10 cellular contexts compared by ENCODE assay signal in genomic region chr21:29175408-29176147, GRCh38. TPM values are rescaled to one million over a fixed set of nuclear protein-coding genes. Genes with fewer than 3 reads are reported as not detected.
DNase-seq lines count a peak whose midpoint lies in the region; ATAC-seq and TF ChIP-seq lines count a peak whose summit lies in the region.
"Had no signal": no experiment of that assay in that cellular context is flagged by ENCODE, and none has a peak within 500 bp of the region (broad histone marks: within the 10 kb centered on the region; RNA-seq: fewer than 3 reads in every experiment).

No MANE protein-coding gene starts in this region.

- H3K9me3 Mint-ChIP-seq in T-helper 2 cell treated with Interferon-gamma antibody and Interleukin-4, amounts not matched to agents 5 μg/mL and 100 μg/mL, for 36 hours: peaks cover 6% of the 10 kb centered on the region

- no peaks in the 10 kb centered on the region for H3K27me3 Mint-ChIP-seq in T-helper 2 cell treated with Interferon-gamma antibody and Interleukin-4, amounts not matched to agents 5 μg/mL and 100 μg/mL, for 36 hours (ENCODE audit: low read depth)

- no peaks in the 10 kb centered on the region for H3K9me2 ChIP-seq in PC-3 (replicated peaks; ENCODE audit: low read length)

- DNase-seq in PC-3 (peak; percentile 40), fibroblast of the conjunctiva (ENCODE audit: low read depth) (peak; percentile 81), sciatic nerve (ENCODE audit: low spot score) (no peak), Peyer's patch (no peak), posterior vena cava (ENCODE audit: low spot score) (no peak)
- no peak for DNase-seq in T-helper 2 cell treated with Interferon-gamma antibody and Interleukin-4, amounts not matched to agents 5 μg/mL and 100 μg/mL, for 36 hours (ENCODE audit: low spot score)
- DNase-seq: NCI-H1694 treated with DMSO at 0.1 percent for 48 hours had no signal

- H3K9ac ChIP-seq in PC-3 (ENCODE audit: low read length): no peak overlapping the region

- H3K27ac Mint-ChIP-seq in T-helper 2 cell treated with Interferon-gamma antibody and Interleukin-4, amounts not matched to agents 5 μg/mL and 100 μg/mL, for 36 hours: no peak overlapping the region

- H3K27ac ChIP-seq in PC-3 (ENCODE audit: low read length): no peak overlapping the region
- H3K27ac ChIP-seq in Peyer's patch: peak overlapping the region in 2 of 4 donors; percentile 11 to 46

- H3K4me1 ChIP-seq in PC-3 (ENCODE audit: insufficient read depth, low read length): peaks cover 19% of the 10 kb centered on the region
- H3K4me1 ChIP-seq in Peyer's patch: peaks cover 0 to 8% (median 0%) of the 10 kb centered on the region in 4 donors

- no peak for TF ChIP-seq CTCF in PC-3 (conservative IDR thresholded peaks at IDR 0.05; ENCODE audit: low read depth, low read length)
- TF ChIP-seq CTCF in Peyer's patch (IDR thresholded peaks at IDR 0.05): no peak

- peak overlapping the region; percentile 62 for H3K4me2 ChIP-seq in PC-3 (ENCODE audit: low read length)

- no peaks in the 10 kb centered on the region for H3F3A ChIP-seq in PC-3 (ENCODE audit: low read length, unreplicated experiment)

- intact Hi-C loops in PC-3 (cut with micrococcal nuclease): loop anchor here (2.0 kb wide), 1 partner anchor 21 kb away; no protein-coding TSS in a partner anchor
- intact Hi-C loops in sciatic nerve (cut with DNase I): no loop called here
- intact Hi-C loops in posterior vena cava (cut with DNase I): no loop called here

- no peaks in the 10 kb centered on the region for H3K79me2 ChIP-seq in PC-3 (ENCODE audit: low read length)

- ATAC-seq in GM19351 (IDR thresholded peaks at IDR 0.05; ENCODE audit: unreplicated experiment): peak; percentile 41
- peak; percentile 52 for ATAC-seq in PC-3
- peak; percentile 60 for ATAC-seq in sciatic nerve
- ATAC-seq in HG03039 (IDR thresholded peaks at IDR 0.05; ENCODE audit: unreplicated experiment): no peak

- no peak overlapping the region for H3K4me3 ChIP-seq in PC-3 (ENCODE audit: low read length)
- H3K4me3 ChIP-seq in Peyer's patch: no peak overlapping the region
- H3K4me3 ChIP-seq: breast epithelium had no signal

- CTCF ChIA-PET in PC-3 (lab: Charles Lee): no interaction called here

- H3K9me3 ChIP-seq in PC-3 (ENCODE audit: low read length) (no peaks in the 10 kb centered on the region), Peyer's patch (no peaks in the 10 kb centered on the region)
- H3K9me3 ChIP-seq: breast epithelium had no signal

- no peaks in the 10 kb centered on the region for H4K20me1 ChIP-seq in PC-3 (ENCODE audit: low read length)

- no peaks in the 10 kb centered on the region for H3K27me3 ChIP-seq in PC-3 (ENCODE audit: low read length)
- H3K27me3 ChIP-seq in Peyer's patch: no peaks in the 10 kb centered on the region
- H3K27me3 ChIP-seq: breast epithelium had no signal

- H3K36me3 ChIP-seq in PC-3 (ENCODE audit: low read depth, low read length) (no peaks in the 10 kb centered on the region), Peyer's patch (no peaks in the 10 kb centered on the region)
- H3K36me3 ChIP-seq: breast epithelium had no signal

- H3K36me3 Mint-ChIP-seq in T-helper 2 cell treated with Interferon-gamma antibody and Interleukin-4, amounts not matched to agents 5 μg/mL and 100 μg/mL, for 36 hours (ENCODE audit: low read depth): peaks cover 4% of the 10 kb centered on the region

- BruUV-seq in PC-3 (replicated peaks; lab: Mats Ljungman, UMichigan): no TSS peak

- H3K4me3 Mint-ChIP-seq in T-helper 2 cell treated with Interferon-gamma antibody and Interleukin-4, amounts not matched to agents 5 μg/mL and 100 μg/mL, for 36 hours: no peak overlapping the region

- no peak overlapping the region for H2AFZ ChIP-seq in PC-3 (ENCODE audit: low read length)

- TF ChIP-seq POLR2A in Peyer's patch (IDR thresholded peaks at IDR 0.05): no peak

- POLR2A ChIA-PET in PC-3 (lab: Charles Lee; ENCODE audit: unreplicated experiment): no interaction called here

- H3K4me1 Mint-ChIP-seq in T-helper 2 cell treated with Interferon-gamma antibody and Interleukin-4, amounts not matched to agents 5 μg/mL and 100 μg/mL, for 36 hours (ENCODE audit: low read depth): peaks cover 6% of the 10 kb centered on the region

RNA-seq across cellular contexts. Expression of gene MAP3K7CL, which starts 45.1 kb away (rescaled TPM):
- total RNA-seq in PC-3 (2014; rRNA removed) (0.46 and 1.3 TPM in 2 replicates), sciatic nerve (5.7 TPM), Peyer's patch (10 to 100 TPM in 1 of 4 donors, 1 to 10 TPM in 3; 4.9 to 17.3 (median 6.6) TPM), posterior vena cava (10 to 100 TPM; 17.1 to 58.0 TPM)

Comparison
In these comparisons a context has a peak if more than half of its experiments do, and no peak if none do; other contexts are left out.
1. DNase-seq: peak in PC-3 (single experiment) and fibroblast of the conjunctiva (single experiment); none in sciatic nerve (single experiment), Peyer's patch (0 of 3), T-helper 2 cell treated with Interferon-gamma antibody and Interleukin-4, amounts not matched to agents 5 μg/mL and 100 μg/mL, for 36 hours (single experiment) and posterior vena cava (single experiment).